In the genomic region with DNA sequence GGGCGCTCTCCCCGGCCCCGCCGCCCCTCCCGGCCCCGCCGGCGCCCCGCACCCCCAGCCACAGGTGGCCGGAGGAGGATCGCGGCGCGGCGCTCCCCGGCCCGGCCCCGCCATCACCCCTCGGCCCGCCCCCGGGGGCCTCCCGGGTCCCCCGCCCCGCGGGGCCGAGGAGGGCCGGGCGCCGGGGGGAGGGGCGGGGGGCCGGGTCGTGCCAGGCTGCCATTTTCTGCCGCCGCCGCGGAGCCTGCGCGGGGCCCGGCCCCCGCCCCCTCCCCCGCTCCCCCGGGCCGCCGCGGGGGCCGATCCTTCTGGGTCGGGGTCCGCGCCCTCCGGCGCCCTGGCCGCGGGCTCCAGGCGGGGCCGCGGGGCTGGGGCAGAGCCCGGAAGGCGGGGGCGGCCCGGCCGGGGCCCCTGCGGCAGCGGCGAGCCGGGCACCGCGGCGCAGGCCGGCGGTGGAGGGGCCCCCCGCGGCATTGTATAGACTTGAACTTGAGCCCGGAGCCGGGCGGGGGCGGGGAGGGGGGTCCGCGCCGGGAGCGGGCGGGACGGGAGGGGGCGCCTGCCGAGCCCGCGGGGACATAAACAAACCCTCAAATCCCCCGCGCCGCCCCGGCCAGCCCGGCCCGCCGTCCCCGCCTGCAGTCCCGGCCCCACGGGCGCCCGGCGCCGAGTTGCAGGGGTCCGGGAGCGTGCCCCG, we compare ENCODE assay signal across 8 cellular contexts. TPM values are rescaled to one million over a fixed set of nuclear protein-coding genes. Genes with fewer than 3 reads are reported as not detected.
DNase-seq lines count a peak whose midpoint lies in the region; ATAC-seq and TF ChIP-seq lines count a peak whose summit lies in the region.

No MANE protein-coding gene starts in this region.

- WGBS in heart right ventricle, 2 donors: 0 to 1% methylated on average over 5 to 88 of the region's 103 CpGs

- no peak overlapping the region for H3K4me3 Mint-ChIP-seq in stimulated activated naive B cell treated with anti-CD40 and anti-IgM and Interleukin-4, amounts not matched to agents 10 μg/mL and 1 μg/mL and 100 μg/mL, for 72 hours
- H3K4me3 Mint-ChIP-seq in type B pancreatic cell: no peak overlapping the region

- DNase-seq in AG20443 (ENCODE audit: low spot score): peak; percentile 56
- peak; percentile 89 for DNase-seq in GM13977 (ENCODE audit: low spot score)
- DNase-seq in heart right ventricle: peak in 1 of 2 donors; percentile 51
- DNase-seq in stimulated activated naive B cell treated with anti-CD40 and anti-IgM and Interleukin-4, amounts not matched to agents 10 μg/mL and 1 μg/mL and 100 μg/mL, for 72 hours: no peak
- DNase-seq in OCI-M2 (lab: John Stamatoyannopoulos, UW; ENCODE audit: unreplicated experiment): no peak
- no peak for DNase-seq in type B pancreatic cell (ENCODE audit: extremely low spot score, unreplicated experiment)

- H3K27ac ChIP-seq in heart right ventricle: peak overlapping the region in 9 of 10 donors; percentile 82 to 95 (median 87)

- intact Hi-C loops in heart right ventricle (cut with DNase I): loop anchor here in 3 of 10 donors (5.0 to 10.0 kb wide), 4 partner anchors 36 to 184 kb away; no protein-coding TSS in a partner anchor

- peaks cover 3 to 5% of the 10 kb centered on the region in 2 donors for H3K27me3 Mint-ChIP-seq in stimulated activated naive B cell treated with anti-CD40 and anti-IgM and Interleukin-4, amounts not matched to agents 10 μg/mL and 1 μg/mL and 100 μg/mL, for 72 hours
- H3K27me3 Mint-ChIP-seq in type B pancreatic cell: no peaks in the 10 kb centered on the region

- H3K27ac Mint-ChIP-seq in stimulated activated naive B cell treated with anti-CD40 and anti-IgM and Interleukin-4, amounts not matched to agents 10 μg/mL and 1 μg/mL and 100 μg/mL, for 72 hours: no peak overlapping the region
- H3K27ac Mint-ChIP-seq in type B pancreatic cell: no peak overlapping the region

- H3K36me3 ChIP-seq in heart right ventricle: no peaks in the 10 kb centered on the region

- H3K4me3 ChIP-seq in WI38 (ENCODE audit: low read depth, low read length) (peak overlapping the region; percentile 58), heart right ventricle (peak overlapping the region in 9 of 10 donors; percentile 66 to 80 (median 72))

- H3K4me1 ChIP-seq in heart right ventricle: peaks cover 16 to 52% (median 45%) of the 10 kb centered on the region in 9 donors

- H3K9me3 Mint-ChIP-seq in stimulated activated naive B cell treated with anti-CD40 and anti-IgM and Interleukin-4, amounts not matched to agents 10 μg/mL and 1 μg/mL and 100 μg/mL, for 72 hours: no peaks in the 10 kb centered on the region
- H3K9me3 Mint-ChIP-seq in type B pancreatic cell: no peaks in the 10 kb centered on the region

- in situ Hi-C loops in GM13977 (cut with MboI; ENCODE audit: low pct_unique_long_range_greater_than_20kb, low sequenced_read_pairs, unreplicated experiment): no loop called here

- no peaks in the 10 kb centered on the region for H3K27me3 ChIP-seq in heart right ventricle

- ATAC-seq in HG03025 (IDR thresholded peaks at IDR 0.05; ENCODE audit: low FRiP score, unreplicated experiment) (peak; percentile 18), heart right ventricle (no peak)
- ATAC-seq in stimulated activated naive B cell treated with anti-CD40 and anti-IgM and Interleukin-4, amounts not matched to agents 10 μg/mL and 1 μg/mL and 100 μg/mL, for 72 hours (replicated peaks): peak; percentile 14 to 29

- TF ChIP-seq CTCF in GM13977 (IDR thresholded peaks at IDR 0.05; ENCODE audit: extremely low read depth, insufficient read depth, missing control alignments) (no peak), WI38 (IDR thresholded peaks at IDR 0.05; ENCODE audit: low read depth, low read length) (no peak), heart right ventricle (IDR thresholded peaks at IDR 0.05) (no peak), type B pancreatic cell (conservative IDR thresholded peaks at IDR 0.05) (no peak)

- H3K9me3 ChIP-seq in heart right ventricle: no peaks in the 10 kb centered on the region

- peaks cover 22 to 41% of the 10 kb centered on the region in 2 donors for H3K4me1 Mint-ChIP-seq in stimulated activated naive B cell treated with anti-CD40 and anti-IgM and Interleukin-4, amounts not matched to agents 10 μg/mL and 1 μg/mL and 100 μg/mL, for 72 hours
- peaks cover 26% of the 10 kb centered on the region for H3K4me1 Mint-ChIP-seq in type B pancreatic cell (ENCODE audit: unreplicated experiment)

- peaks cover 0 to 8% of the 10 kb centered on the region in 2 donors for H3K36me3 Mint-ChIP-seq in stimulated activated naive B cell treated with anti-CD40 and anti-IgM and Interleukin-4, amounts not matched to agents 10 μg/mL and 1 μg/mL and 100 μg/mL, for 72 hours
- H3K36me3 Mint-ChIP-seq in type B pancreatic cell: no peaks in the 10 kb centered on the region

RNA-seq across cellular contexts. Expression of a gene that starts 0.5 kb away (rescaled TPM):
- total RNA-seq in heart right ventricle (10 to 100 TPM; 14.8 to 23.7 (median 19.4) TPM), type B pancreatic cell (ENCODE audit: low replicate concordance) (97.6 and 139 TPM in 2 replicates)
- 10 to 100 TPM in 1 of 2 donors, 1 to 10 TPM in 1; 4.7 to 10.3 TPM for polyA plus RNA-seq in heart right ventricle

Comparison
In these comparisons a context has a peak if more than half of its experiments do, and no peak if none do; other contexts are left out.
1. DNase-seq: peak in AG20443 (single experiment) and GM13977 (single experiment); none in stimulated activated naive B cell treated with anti-CD40 and anti-IgM and Interleukin-4, amounts not matched to agents 10 μg/mL and 1 μg/mL and 100 μg/mL, for 72 hours (single experiment), OCI-M2 (single experiment) and type B pancreatic cell (single experiment).
2. ATAC-seq: peak in HG03025 (single experiment) and stimulated activated naive B cell treated with anti-CD40 and anti-IgM and Interleukin-4, amounts not matched to agents 10 μg/mL and 1 μg/mL and 100 μg/mL, for 72 hours (2 of 2); none in heart right ventricle (0 of 8).